15 cellular contexts compared by ENCODE assay signal in the genomic region with DNA sequence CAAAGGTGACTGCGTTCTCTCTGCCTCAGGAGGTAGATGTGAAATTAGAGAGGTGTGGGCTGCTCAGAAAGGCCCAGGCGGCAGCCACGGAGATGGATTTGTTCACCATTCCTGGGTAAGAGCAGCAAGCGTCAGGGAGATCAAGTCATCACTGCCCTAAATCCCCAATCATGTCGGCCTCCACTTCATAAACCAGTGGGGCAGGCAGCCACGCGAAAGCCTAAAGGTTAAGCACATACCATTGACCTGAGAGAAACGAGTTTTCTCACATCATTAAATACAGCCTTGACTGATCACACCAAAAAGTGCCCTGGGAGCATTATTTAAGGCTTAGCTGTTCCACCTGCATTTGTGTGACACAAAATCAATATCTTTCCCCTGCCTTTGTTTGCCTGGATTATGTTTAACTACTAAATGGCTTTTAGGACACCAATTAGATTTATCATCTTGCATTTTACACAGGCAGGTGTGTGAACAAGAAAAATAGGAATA. TPM values are rescaled to one million over a fixed set of nuclear protein-coding genes. Genes with fewer than 3 reads are reported as not detected.
A peak's percentile ranks its signal among the peaks of the same experiment; 100 is the strongest.
DNase-seq lines count a peak whose midpoint lies in the region; ATAC-seq and TF ChIP-seq lines count a peak whose summit lies in the region.
"Had no signal": no experiment of that assay in that cellular context is flagged by ENCODE, and none has a peak within 500 bp of the region (broad histone marks: within the 10 kb centered on the region; RNA-seq: fewer than 3 reads in every experiment).

No MANE protein-coding gene starts in this region.

- TF ChIP-seq CTCF in omental fat pad (IDR thresholded peaks at IDR 0.05) = no peak
- TF ChIP-seq CTCF in GM13977 (IDR thresholded peaks at IDR 0.05; ENCODE audit: extremely low read depth, insufficient read depth, missing control alignments) = no peak

- peak; percentile 61 for DNase-seq in DMS79 treated with DMSO at 0.1 percent for 48 hours (lab: John Stamatoyannopoulos, UW)
- DNase-seq in NCI-H187 treated with DMSO at 0.1 percent for 48 hours (lab: John Stamatoyannopoulos, UW) = peak; percentile 88
- DNase-seq in NCI-H82 treated with DMSO at 0.1 percent for 48 hours (lab: John Stamatoyannopoulos, UW; ENCODE audit: unreplicated experiment) = peak; percentile 45
- peak; percentile 61 for DNase-seq in left kidney (ENCODE audit: low read depth, low spot score)
- no peak for DNase-seq in GF-D8 (lab: John Stamatoyannopoulos, UW)
- no peak for DNase-seq in 8988T
- no peak for DNase-seq in omental fat pad (ENCODE audit: low spot score)
- DNase-seq in GM13977 (ENCODE audit: low spot score) = no peak
- DNase-seq: activated CD4-positive, alpha-beta T cell treated with anti-CD3 and anti-CD28 coated beads for 4 hours; activated T-cell treated with anti-CD3 and anti-CD28 coated beads, Interleukin-2, amount 50 U/mL, for 24 hours; NCI-H524 treated with DMSO at 0.1 percent for 48 hours; spleen; T-helper 17 cell had no signal

- in situ Hi-C loops in GM13977 (cut with MboI; ENCODE audit: low pct_unique_long_range_greater_than_20kb, low sequenced_read_pairs, unreplicated experiment) = no loop called here

- no peak for ATAC-seq in omental fat pad (ENCODE audit: low FRiP score)
- ATAC-seq: Right ventricle myocardium inferior, T-helper 17 cell had no signal

RNA-seq across cellular contexts. Expression of gene FOXB1, which starts 50.7 kb away (rescaled TPM):
- total RNA-seq in omental fat pad = not detected
- total RNA-seq: endothelial cell of umbilical vein, Right ventricle myocardium inferior had no signal

Comparison
In these comparisons a context has a peak if more than half of its experiments do, and no peak if none do; other contexts are left out.
1. DNase-seq: peak in DMS79 treated with DMSO at 0.1 percent for 48 hours (single experiment), NCI-H187 treated with DMSO at 0.1 percent for 48 hours (single experiment), NCI-H82 treated with DMSO at 0.1 percent for 48 hours (single experiment) and left kidney (single experiment); none in GF-D8 (single experiment), 8988T (single experiment), omental fat pad (single experiment) and GM13977 (single experiment).